ENCODE assay signal across 9 cellular contexts in genomic region chr9:2859776-2860379, GRCh38. TPM values are rescaled to one million over a fixed set of nuclear protein-coding genes. Genes with fewer than 3 reads are reported as not detected.
DNase-seq lines count a peak whose midpoint lies in the region; ATAC-seq, FAIRE-seq and TF ChIP-seq lines count a peak whose summit lies in the region.
"Had no signal": no experiment of that assay in that cellular context is flagged by ENCODE, and none has a peak within 500 bp of the region (broad histone marks: within the 10 kb centered on the region; RNA-seq: fewer than 3 reads in every experiment).

No MANE protein-coding gene starts in this region.

- H3K4me1 Mint-ChIP-seq in activated T-cell treated with anti-CD3 and anti-CD28 coated beads, Interleukin-2, amount 50 U/mL, for 4 hours (ENCODE audit: low read depth) = peaks cover 5% of the 10 kb centered on the region

- no peaks in the 10 kb centered on the region for H3K36me3 Mint-ChIP-seq in activated T-cell treated with anti-CD3 and anti-CD28 coated beads, Interleukin-2, amount 50 U/mL, for 4 hours (ENCODE audit: insufficient read depth)

- FAIRE-seq in GM12892 (lab: Jason Lieb, UNC) = peak; percentile 72

- H3K9me3 Mint-ChIP-seq in activated T-cell treated with anti-CD3 and anti-CD28 coated beads, Interleukin-2, amount 50 U/mL, for 4 hours = peaks cover 6% of the 10 kb centered on the region
- H3K9me3 Mint-ChIP-seq: dendritic cell treated with granulocyte-macrophage colony-stimulating factor and Interleukin-4, amounts not matched to agents 40 ng/mL and 50 ng/mL, for 4 days had no signal

- ATAC-seq in activated T-cell treated with anti-CD3 and anti-CD28 coated beads, Interleukin-2, amount 50 U/mL, for 4 hours = peak in 1 of 2 donors; percentile 52

- DNase-seq in GM12892 (ENCODE audit: insufficient read length) (peak; percentile 9), HuH-7 (ENCODE audit: low spot score) (peak; percentile 48), NOMO-1 treated with dmso at 0.1 percent for 144 hours (lab: John Stamatoyannopoulos, UW; ENCODE audit: unreplicated experiment) (peak; percentile 17), foreskin melanocyte (peak; percentile 34), pons (ENCODE audit: low spot score) (peak; percentile 66), KG1 (lab: John Stamatoyannopoulos, UW) (no peak)
- DNase-seq in activated T-cell treated with anti-CD3 and anti-CD28 coated beads, Interleukin-2, amount 50 U/mL, for 4 hours = peak; percentile 24

- TF ChIP-seq POLR2A in GM12892 (IDR thresholded peaks at IDR 0.05; ENCODE audit: low read depth, low read length) = no peak

- H3K27ac ChIP-seq in 22Rv1 = no peak overlapping the region

- no peak overlapping the region for H3K4me3 Mint-ChIP-seq in activated T-cell treated with anti-CD3 and anti-CD28 coated beads, Interleukin-2, amount 50 U/mL, for 4 hours
- H3K4me3 Mint-ChIP-seq: dendritic cell treated with granulocyte-macrophage colony-stimulating factor and Interleukin-4, amounts not matched to agents 40 ng/mL and 50 ng/mL, for 4 days had no signal

- peaks cover 23% of the 10 kb centered on the region for H3K27me3 Mint-ChIP-seq in activated T-cell treated with anti-CD3 and anti-CD28 coated beads, Interleukin-2, amount 50 U/mL, for 4 hours (ENCODE audit: low read depth)

- TF ChIP-seq CTCF in 22Rv1 (IDR thresholded peaks at IDR 0.05) = peak; percentile 94

RNA-seq across cellular contexts. Expression of gene PUM3, which starts 16.0 kb away (rescaled TPM):
- 46.1 TPM for polyA plus RNA-seq in GM12892 (2012; ENCODE audit: missing spikeins)
- total RNA-seq in activated T-cell treated with anti-CD3 and anti-CD28 coated beads, Interleukin-2, amount 50 U/mL, for 4 hours = 100 to 1,000 TPM; 201 to 216 (median 211) TPM
